In genomic region chr6:15755555-15755954, GRCh38 we compare ENCODE assay signal across 1 cellular context.
TF ChIP-seq lines count a peak whose summit lies in the region.

No MANE protein-coding gene starts in this region.

TF ChIP-seq in SK-N-SH, 30 proteins besides CTCF, POLR2A, EP300 and RAD21:
- TF ChIP-seq GATA2 (CRISPR knock-in tag; IDR thresholded peaks at IDR 0.05): no peak
- no peak for TF ChIP-seq ZBTB33 (IDR thresholded peaks at IDR 0.05; ENCODE audit: borderline replicate concordance, low read depth)
- no peak for TF ChIP-seq GABPA (IDR thresholded peaks at IDR 0.05; ENCODE audit: low read depth)
- TF ChIP-seq PBX3 (IDR thresholded peaks at IDR 0.05): no peak
